In the genomic region with DNA sequence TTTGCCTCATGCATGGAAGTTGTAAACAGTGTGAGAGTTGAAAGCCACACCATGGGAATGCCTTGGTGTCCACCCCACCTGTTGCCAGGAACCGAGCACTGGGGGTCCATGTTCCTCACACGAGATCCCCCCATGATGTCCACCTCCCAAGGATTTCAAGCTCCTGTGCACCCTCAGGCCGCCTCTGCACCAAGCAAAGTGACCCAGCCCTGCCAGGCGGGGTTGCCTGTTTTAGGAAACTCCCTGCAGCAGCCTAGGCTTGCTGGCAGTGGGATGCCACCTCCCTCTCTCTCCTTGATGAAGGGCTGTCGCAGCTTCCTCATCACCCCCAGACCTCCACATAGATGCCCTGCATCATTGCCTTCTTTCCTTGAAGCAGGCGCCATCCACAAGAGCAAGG, we compare ENCODE assay signal across 22 cellular contexts.
DNase-seq lines count a peak whose midpoint lies in the region; ATAC-seq and TF ChIP-seq lines count a peak whose summit lies in the region.
"Had no signal": no experiment of that assay in that cellular context is flagged by ENCODE, and none has a peak within 500 bp of the region (broad histone marks: within the 10 kb centered on the region; RNA-seq: fewer than 3 reads in every experiment).

No MANE protein-coding gene starts in this region.

- peaks cover 0 to 50% of the 10 kb centered on the region in 2 experiments; a peak in 3 of 4 replicates for H3K79me1 ChIP-seq in IMR-90 (ENCODE audit: low read depth in 1 of 2, low read length in 2 of 2)

- H3K9me3 Mint-ChIP-seq in central memory CD8-positive, alpha-beta T cell: no peaks in the 10 kb centered on the region
- H3K9me3 Mint-ChIP-seq in nephron progenitor cell: peaks cover 57% of the 10 kb centered on the region
- H3K9me3 Mint-ChIP-seq: CD4-positive, alpha-beta T cell; CD8-positive, alpha-beta memory T cell had no signal

- H4K8ac ChIP-seq in IMR-90 (ENCODE audit: low read depth in 2 of 2, low read length in 2 of 2): no peak overlapping the region

- peak overlapping the region; percentile 18; the same call in 1 of the 2 replicates for H4K91ac ChIP-seq in IMR-90 (ENCODE audit: insufficient read depth, low read depth, low read length)

- no peak overlapping the region for H3K14ac ChIP-seq in IMR-90 (replicated peaks; ENCODE audit: low read depth, low read length)

- H3K9me3 ChIP-seq in IMR-90 (ENCODE audit: control insufficient read depth, insufficient read depth, low read length) (no peaks in the 10 kb centered on the region; the same call in 1 of the 2 replicates), HAP-1 (no peaks in the 10 kb centered on the region), esophagus muscularis mucosa (no peaks in the 10 kb centered on the region)
- H3K9me3 ChIP-seq: A549; BE2C; BLaER1 treated with 17β-estradiol and CSF1 and Interleukin-3, amounts not matched to agents 10 nM and 100 nM had no signal

- no peaks in the 10 kb centered on the region for H3K27me3 Mint-ChIP-seq in central memory CD8-positive, alpha-beta T cell
- no peaks in the 10 kb centered on the region for H3K27me3 Mint-ChIP-seq in nephron progenitor cell (ENCODE audit: low read depth, poor library complexity)
- H3K27me3 Mint-ChIP-seq: CD4-positive, alpha-beta T cell; CD8-positive, alpha-beta memory T cell had no signal

- ATAC-seq in IMR-90 (ENCODE audit: low read depth) (no peak), sciatic nerve (peak; percentile 15)
- no peak for ATAC-seq in central memory CD8-positive, alpha-beta T cell (replicated peaks; ENCODE audit: extremely low read depth, poor library complexity, severe bottlenecking)
- ATAC-seq: A549, GM12878, HCT116 had no signal

- WGBS in IMR-90 (ENCODE audit: extremely low coverage in 2 of 2, insufficient read length in 1 of 2), 2 experiments: 36% methylated on average over 4 of the region's 6 CpGs; no CpG with 5 or more reads in 1 of the 2 experiments
- 94% methylated on average over 3 of the region's 6 CpGs for WGBS in esophagus muscularis mucosa

- H3K27me3 ChIP-seq in IMR-90 (ENCODE audit: control insufficient read depth, insufficient read depth, low read length) (no peaks in the 10 kb centered on the region), HAP-1 (ENCODE audit: low read depth) (no peaks in the 10 kb centered on the region), esophagus muscularis mucosa (no peaks in the 10 kb centered on the region)
- H3K27me3 ChIP-seq: BE2C; BLaER1 treated with 17β-estradiol and CSF1 and Interleukin-3, amounts not matched to agents 10 nM and 100 nM had no signal

- POLR2A ChIA-PET in IMR-90 (lab: Charles Lee; ENCODE audit: unreplicated experiment): no interaction called here

- H3K4me1 ChIP-seq in IMR-90 (ENCODE audit: control insufficient read depth, insufficient read depth, low read length): peaks cover 2% of the 10 kb centered on the region; the same call in 1 of the 2 replicates
- no peaks in the 10 kb centered on the region for H3K4me1 ChIP-seq in HAP-1
- peaks cover 0 to 9% (median 5%) of the 10 kb centered on the region in 4 donors for H3K4me1 ChIP-seq in esophagus muscularis mucosa
- H3K4me1 ChIP-seq: A549, BE2C had no signal

- no peaks in the 10 kb centered on the region for H4K20me1 ChIP-seq in IMR-90 (ENCODE audit: insufficient read depth, low read length)

- H3K27ac ChIP-seq in IMR-90 (ENCODE audit: insufficient read depth, low read length) (no peak overlapping the region), esophagus muscularis mucosa (replicated peaks in 1 of 4) (no peak overlapping the region)
- H3K27ac ChIP-seq: A549; BLaER1 treated with 17β-estradiol and CSF1 and Interleukin-3, amounts not matched to agents 10 nM and 100 nM; GM23248 had no signal

- in situ Hi-C loops in IMR-90 (cut with MboI; ENCODE audit: low sequenced_read_pairs) (loop anchor here (10.0 kb wide), 2 partner anchors 718 to 858 kb away; no protein-coding TSS in a partner anchor), HAP-1 (cut with MboI; ENCODE audit: low sequenced_read_pairs) (no loop called here)

- no peak overlapping the region for H3K56ac ChIP-seq in IMR-90 (ENCODE audit: extremely low read depth, insufficient read depth, low read length)

- 0 out of 2 replicates have a peak overlapping the region, but pooled peaks have one; percentile 18 for H2BK20ac ChIP-seq in IMR-90 (ENCODE audit: low read depth, low read length)

- H3K36me3 ChIP-seq in IMR-90 (ENCODE audit: control insufficient read depth, insufficient read depth, low read length): peaks cover 15% of the 10 kb centered on the region
- H3K36me3 ChIP-seq in HAP-1 (replicated peaks): peaks cover 22% of the 10 kb centered on the region; the same call in 1 of the 2 replicates
- H3K36me3 ChIP-seq in esophagus muscularis mucosa: peaks cover 0 to 7% (median 1%) of the 10 kb centered on the region in 4 donors
- H3K36me3 ChIP-seq: BE2C had no signal

- dilution Hi-C loops in IMR-90 (cut with HindIII; ENCODE audit: low sequenced_read_pairs, unreplicated experiment): no loop called here

- no peak overlapping the region for H3K23ac ChIP-seq in IMR-90 (ENCODE audit: low read depth, low read length)

- H3K4ac ChIP-seq in IMR-90 (ENCODE audit: low read depth, low read length): peak overlapping the region; percentile 34; the same call in 1 of the 2 replicates

- BruUV-seq in IMR-90 (replicated peaks; lab: Mats Ljungman, UMichigan): no TSS peak

- H3K9me1 ChIP-seq in IMR-90 (ENCODE audit: insufficient read depth, low read length): peaks cover 13% of the 10 kb centered on the region

- H2AFZ ChIP-seq in IMR-90 (replicated peaks; ENCODE audit: low read length, poor library complexity): no peak overlapping the region
- H2AFZ ChIP-seq: GM23248 had no signal

- intact Hi-C loops in IMR-90 (cut with micrococcal nuclease): loop anchor here (1.0 to 5.0 kb wide), 5 partner anchors 216 to 866 kb away; partner anchors contain the start of gene TBL1X
- intact Hi-C loops in sciatic nerve (cut with DNase I): no loop called here
- intact Hi-C loops in esophagus muscularis mucosa (cut with DNase I): loop anchor here (10.0 kb wide), 1 partner anchor 218 kb away; the partner anchor contains the start of gene TBL1X

- H3K36me3 Mint-ChIP-seq in central memory CD8-positive, alpha-beta T cell (ENCODE audit: insufficient read depth): peaks cover 15% of the 10 kb centered on the region
- peaks cover 65% of the 10 kb centered on the region for H3K36me3 Mint-ChIP-seq in nephron progenitor cell (ENCODE audit: low read depth)

- no peak overlapping the region for H3K4me3 Mint-ChIP-seq in central memory CD8-positive, alpha-beta T cell
- no peak overlapping the region for H3K4me3 Mint-ChIP-seq in nephron progenitor cell
- H3K4me3 Mint-ChIP-seq: CD14-positive monocyte; CD4-positive, alpha-beta T cell; CD8-positive, alpha-beta memory T cell had no signal

- no peak overlapping the region for H2AK9ac ChIP-seq in IMR-90 (replicated peaks; ENCODE audit: low read depth, low read length, poor library complexity)

- no peak for TF ChIP-seq POLR2A in IMR-90 (IDR thresholded peaks at IDR 0.05; ENCODE audit: low read depth, low read length)
- TF ChIP-seq POLR2A in esophagus muscularis mucosa (IDR thresholded peaks at IDR 0.05; ENCODE audit: low read depth): no peak

- H2BK120ac ChIP-seq in IMR-90 (ENCODE audit: low read depth, low read length): peak overlapping the region; percentile 40; the same call in 1 of the 2 replicates

- no peak overlapping the region for H2BK5ac ChIP-seq in IMR-90 (ENCODE audit: low read depth, low read length, poor library complexity, severe bottlenecking)

- H3K4me1 Mint-ChIP-seq in central memory CD8-positive, alpha-beta T cell: peaks cover 3% of the 10 kb centered on the region
- no peaks in the 10 kb centered on the region for H3K4me1 Mint-ChIP-seq in nephron progenitor cell

- TF ChIP-seq CTCF in IMR-90 (conservative IDR thresholded peaks at IDR 0.05; ENCODE audit: low read depth, low read length) (no peak), nephron progenitor cell (IDR thresholded peaks at IDR 0.05) (no peak), esophagus muscularis mucosa (IDR thresholded peaks at IDR 0.05) (no peak)

- H3K9ac ChIP-seq in IMR-90 (ENCODE audit: low read depth, low read length): no peak overlapping the region
- H3K9ac ChIP-seq: BLaER1 treated with 17β-estradiol and CSF1 and Interleukin-3, amounts not matched to agents 10 nM and 100 nM; GM23248 had no signal

- no peak overlapping the region for H3K4me2 ChIP-seq in IMR-90 (ENCODE audit: low read depth, low read length)
- H3K4me2 ChIP-seq: A549; BLaER1 treated with 17β-estradiol and CSF1 and Interleukin-3, amounts not matched to agents 10 nM and 100 nM had no signal

- no peak overlapping the region for H2AK5ac ChIP-seq in IMR-90 (ENCODE audit: low read depth, low read length)

- no peak overlapping the region for H2BK15ac ChIP-seq in IMR-90 (ENCODE audit: low read depth, low read length)

- CTCF ChIA-PET in IMR-90 (lab: Yijun Ruan, JAX): no interaction called here

- no peak overlapping the region for H3K4me3 ChIP-seq in IMR-90 (ENCODE audit: insufficient read depth, low read depth, low read length)
- H3K4me3 ChIP-seq in HAP-1: no peak overlapping the region
- no peak overlapping the region for H3K4me3 ChIP-seq in esophagus muscularis mucosa
- H3K4me3 ChIP-seq: A549; BLaER1 treated with 17β-estradiol and CSF1 and Interleukin-3, amounts not matched to agents 10 nM and 100 nM; GM12878; GM23248 had no signal

- no peak overlapping the region for H4K5ac ChIP-seq in IMR-90 (ENCODE audit: low read depth, low read length)

- TF ChIP-seq RAD21 in IMR-90 (IDR thresholded peaks at IDR 0.05; ENCODE audit: low read length): no peak

- TF ChIP-seq EP300 in esophagus muscularis mucosa (IDR thresholded peaks at IDR 0.05): no peak

- no peak overlapping the region for H3K18ac ChIP-seq in IMR-90 (ENCODE audit: low read depth, low read length)

- peak overlapping the region; percentile 35 for H3K27ac Mint-ChIP-seq in central memory CD8-positive, alpha-beta T cell (ENCODE audit: low read depth)
- peak overlapping the region; percentile 67 for H3K27ac Mint-ChIP-seq in nephron progenitor cell
- H3K27ac Mint-ChIP-seq: CD14-positive monocyte; CD4-positive, alpha-beta T cell had no signal

- DNase-seq in IMR-90 (no peak), nephron progenitor cell (no peak), sciatic nerve (ENCODE audit: low spot score) (peak; percentile 46), HAP-1 (ENCODE audit: low spot score in 2 of 2) (no peak), esophagus muscularis mucosa (ENCODE audit: extremely low spot score) (no peak)
- no peak for DNase-seq in central memory CD8-positive, alpha-beta T cell (ENCODE audit: low spot score in 2 of 2)
- no peak for DNase-seq in activated naive CD4-positive, alpha-beta T cell (lab: John Stamatoyannopoulos, UW)
- DNase-seq: 8988T; ACHN; AML-193; BE2C; CD4-positive, alpha-beta T cell; CD8-positive, alpha-beta memory T cell; DMS 273 treated with DMSO at 0.1 percent for 48 hours; DMS79; GDM1; GM23248 had no signal

TF ChIP-seq in IMR-90, 13 proteins besides CTCF, POLR2A, EP300 and RAD21:
- TF ChIP-seq SMC3 (IDR thresholded peaks at IDR 0.05; ENCODE audit: low read depth, low read length) (no peak), MXI1 (IDR thresholded peaks at IDR 0.05; ENCODE audit: borderline replicate concordance, low read depth, low read length) (no peak)
